1 cellular context compared by ENCODE assay signal in genomic region chr2:139353874-139354273, GRCh38.
TF ChIP-seq lines count a peak whose summit lies in the region.

No MANE protein-coding gene starts in this region.

TF ChIP-seq in H1, 55 proteins besides CTCF, POLR2A, EP300 and RAD21 (continued from another document):
- TF ChIP-seq USF2 (IDR thresholded peaks at IDR 0.05; ENCODE audit: low read length) (no peak), RBBP5 (IDR thresholded peaks at IDR 0.05; ENCODE audit: borderline replicate concordance, low read depth, low read length) (no peak), POLR2AphosphoS5 (IDR thresholded peaks at IDR 0.05; ENCODE audit: low read depth, low read length) (no peak), FOSL1 (IDR thresholded peaks at IDR 0.05; ENCODE audit: insufficient read depth, low read depth, low read length) (no peak), MAFK (IDR thresholded peaks at IDR 0.05; ENCODE audit: low read depth, low read length) (no peak), RXRA (IDR thresholded peaks at IDR 0.05; ENCODE audit: insufficient read depth, low read depth, low read length) (no peak), GABPA (IDR thresholded peaks at IDR 0.05; ENCODE audit: borderline replicate concordance, insufficient read depth, low read length) (no peak), MAX (IDR thresholded peaks at IDR 0.05) (no peak), CREB1 (IDR thresholded peaks at IDR 0.05) (no peak), SIN3A (conservative IDR thresholded peaks at IDR 0.05 in 1 of 2, IDR thresholded peaks at IDR 0.05 in 1 of 2; ENCODE audit: low read depth in 1 of 2, low read length in 2 of 2) (no peak), SP4 (IDR thresholded peaks at IDR 0.05; ENCODE audit: low read length) (no peak), ZNF274 (IDR thresholded peaks at IDR 0.05; ENCODE audit: borderline replicate concordance, extremely low read depth, low read length) (no peak), JUND (IDR thresholded peaks at IDR 0.05; ENCODE audit: low read length) (no peak)
